Comparison of ENCODE assay signal across 1 cellular context in the genomic region with DNA sequence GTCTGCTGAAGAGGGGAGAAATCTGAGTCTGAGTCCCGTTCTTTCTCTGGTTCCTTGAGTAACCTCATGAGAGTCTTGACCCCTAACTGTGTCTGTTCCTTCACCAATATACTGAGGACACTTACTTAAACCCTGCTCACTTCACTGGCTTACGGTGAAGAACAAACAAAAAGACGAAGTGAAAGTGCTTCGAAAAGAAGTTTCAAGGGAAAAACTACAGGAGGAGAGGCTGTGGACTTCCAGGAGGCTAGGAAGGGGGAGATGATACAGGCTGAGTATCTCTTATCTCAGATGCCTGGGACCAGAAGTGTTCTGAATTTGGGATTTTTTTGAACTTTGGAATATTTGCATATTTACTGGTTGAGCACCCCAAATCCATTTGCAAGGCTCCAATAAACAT.
TF ChIP-seq lines count a peak whose summit lies in the region.

No MANE protein-coding gene starts in this region.

TF ChIP-seq in GM12878, 131 proteins besides CTCF, POLR2A, EP300 and RAD21:
- TF ChIP-seq FOXK2 (IDR thresholded peaks at IDR 0.05) (no peak), NFXL1 (IDR thresholded peaks at IDR 0.05; ENCODE audit: borderline replicate concordance) (no peak), ESRRA (IDR thresholded peaks at IDR 0.05; ENCODE audit: low read length) (no peak), IKZF2 (IDR thresholded peaks at IDR 0.05) (peak; percentile 52 to 70), SMC3 (IDR thresholded peaks at IDR 0.05; ENCODE audit: borderline replicate concordance, low read length) (no peak), EED (IDR thresholded peaks at IDR 0.05; ENCODE audit: low read depth) (peak; percentile 64), ZNF217 (IDR thresholded peaks at IDR 0.05) (no peak), SIX5 (IDR thresholded peaks at IDR 0.05; ENCODE audit: low read depth, low read length, severe bottlenecking) (peak; percentile 20), IKZF1 (conservative IDR thresholded peaks at IDR 0.05) (peak; percentile 69), SPI1 (IDR thresholded peaks at IDR 0.05; ENCODE audit: borderline replicate concordance, insufficient read depth, low read depth, low read length) (peak; percentile 66)
- TF ChIP-seq, protein P1, sequence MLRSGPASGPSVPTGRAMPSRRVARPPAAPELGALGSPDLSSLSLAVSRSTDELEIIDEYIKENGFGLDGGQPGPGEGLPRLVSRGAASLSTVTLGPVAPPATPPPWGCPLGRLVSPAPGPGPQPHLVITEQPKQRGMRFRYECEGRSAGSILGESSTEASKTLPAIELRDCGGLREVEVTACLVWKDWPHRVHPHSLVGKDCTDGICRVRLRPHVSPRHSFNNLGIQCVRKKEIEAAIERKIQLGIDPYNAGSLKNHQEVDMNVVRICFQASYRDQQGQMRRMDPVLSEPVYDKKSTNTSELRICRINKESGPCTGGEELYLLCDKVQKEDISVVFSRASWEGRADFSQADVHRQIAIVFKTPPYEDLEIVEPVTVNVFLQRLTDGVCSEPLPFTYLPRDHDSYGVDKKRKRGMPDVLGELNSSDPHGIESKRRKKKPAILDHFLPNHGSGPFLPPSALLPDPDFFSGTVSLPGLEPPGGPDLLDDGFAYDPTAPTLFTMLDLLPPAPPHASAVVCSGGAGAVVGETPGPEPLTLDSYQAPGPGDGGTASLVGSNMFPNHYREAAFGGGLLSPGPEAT (IDR thresholded peaks at IDR 0.05; ENCODE audit: low read depth) = 0 out of 2 replicates have a peak, but pooled peaks have one; percentile 42
- TF ChIP-seq, protein P2, sequence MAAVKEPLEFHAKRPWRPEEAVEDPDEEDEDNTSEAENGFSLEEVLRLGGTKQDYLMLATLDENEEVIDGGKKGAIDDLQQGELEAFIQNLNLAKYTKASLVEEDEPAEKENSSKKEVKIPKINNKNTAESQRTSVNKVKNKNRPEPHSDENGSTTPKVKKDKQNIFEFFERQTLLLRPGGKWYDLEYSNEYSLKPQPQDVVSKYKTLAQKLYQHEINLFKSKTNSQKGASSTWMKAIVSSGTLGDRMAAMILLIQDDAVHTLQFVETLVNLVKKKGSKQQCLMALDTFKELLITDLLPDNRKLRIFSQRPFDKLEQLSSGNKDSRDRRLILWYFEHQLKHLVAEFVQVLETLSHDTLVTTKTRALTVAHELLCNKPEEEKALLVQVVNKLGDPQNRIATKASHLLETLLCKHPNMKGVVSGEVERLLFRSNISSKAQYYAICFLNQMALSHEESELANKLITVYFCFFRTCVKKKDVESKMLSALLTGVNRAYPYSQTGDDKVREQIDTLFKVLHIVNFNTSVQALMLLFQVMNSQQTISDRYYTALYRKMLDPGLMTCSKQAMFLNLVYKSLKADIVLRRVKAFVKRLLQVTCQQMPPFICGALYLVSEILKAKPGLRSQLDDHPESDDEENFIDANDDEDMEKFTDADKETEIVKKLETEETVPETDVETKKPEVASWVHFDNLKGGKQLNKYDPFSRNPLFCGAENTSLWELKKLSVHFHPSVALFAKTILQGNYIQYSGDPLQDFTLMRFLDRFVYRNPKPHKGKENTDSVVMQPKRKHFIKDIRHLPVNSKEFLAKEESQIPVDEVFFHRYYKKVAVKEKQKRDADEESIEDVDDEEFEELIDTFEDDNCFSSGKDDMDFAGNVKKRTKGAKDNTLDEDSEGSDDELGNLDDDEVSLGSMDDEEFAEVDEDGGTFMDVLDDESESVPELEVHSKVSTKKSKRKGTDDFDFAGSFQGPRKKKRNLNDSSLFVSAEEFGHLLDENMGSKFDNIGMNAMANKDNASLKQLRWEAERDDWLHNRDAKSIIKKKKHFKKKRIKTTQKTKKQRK (IDR thresholded peaks at IDR 0.05; ENCODE audit: low read depth, low read length) = no peak
- TF ChIP-seq, protein P3, sequence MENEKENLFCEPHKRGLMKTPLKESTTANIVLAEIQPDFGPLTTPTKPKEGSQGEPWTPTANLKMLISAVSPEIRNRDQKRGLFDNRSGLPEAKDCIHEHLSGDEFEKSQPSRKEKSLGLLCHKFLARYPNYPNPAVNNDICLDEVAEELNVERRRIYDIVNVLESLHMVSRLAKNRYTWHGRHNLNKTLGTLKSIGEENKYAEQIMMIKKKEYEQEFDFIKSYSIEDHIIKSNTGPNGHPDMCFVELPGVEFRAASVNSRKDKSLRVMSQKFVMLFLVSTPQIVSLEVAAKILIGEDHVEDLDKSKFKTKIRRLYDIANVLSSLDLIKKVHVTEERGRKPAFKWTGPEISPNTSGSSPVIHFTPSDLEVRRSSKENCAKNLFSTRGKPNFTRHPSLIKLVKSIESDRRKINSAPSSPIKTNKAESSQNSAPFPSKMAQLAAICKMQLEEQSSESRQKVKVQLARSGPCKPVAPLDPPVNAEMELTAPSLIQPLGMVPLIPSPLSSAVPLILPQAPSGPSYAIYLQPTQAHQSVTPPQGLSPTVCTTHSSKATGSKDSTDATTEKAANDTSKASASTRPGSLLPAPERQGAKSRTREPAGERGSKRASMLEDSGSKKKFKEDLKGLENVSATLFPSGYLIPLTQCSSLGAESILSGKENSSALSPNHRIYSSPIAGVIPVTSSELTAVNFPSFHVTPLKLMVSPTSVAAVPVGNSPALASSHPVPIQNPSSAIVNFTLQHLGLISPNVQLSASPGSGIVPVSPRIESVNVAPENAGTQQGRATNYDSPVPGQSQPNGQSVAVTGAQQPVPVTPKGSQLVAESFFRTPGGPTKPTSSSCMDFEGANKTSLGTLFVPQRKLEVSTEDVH (IDR thresholded peaks at IDR 0.05; ENCODE audit: low read depth, partially characterized antibody) = no peak
- TF ChIP-seq, protein P4, sequence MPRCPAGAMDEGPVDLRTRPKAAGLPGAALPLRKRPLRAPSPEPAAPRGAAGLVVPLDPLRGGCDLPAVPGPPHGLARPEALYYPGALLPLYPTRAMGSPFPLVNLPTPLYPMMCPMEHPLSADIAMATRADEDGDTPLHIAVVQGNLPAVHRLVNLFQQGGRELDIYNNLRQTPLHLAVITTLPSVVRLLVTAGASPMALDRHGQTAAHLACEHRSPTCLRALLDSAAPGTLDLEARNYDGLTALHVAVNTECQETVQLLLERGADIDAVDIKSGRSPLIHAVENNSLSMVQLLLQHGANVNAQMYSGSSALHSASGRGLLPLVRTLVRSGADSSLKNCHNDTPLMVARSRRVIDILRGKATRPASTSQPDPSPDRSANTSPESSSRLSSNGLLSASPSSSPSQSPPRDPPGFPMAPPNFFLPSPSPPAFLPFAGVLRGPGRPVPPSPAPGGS (IDR thresholded peaks at IDR 0.05; ENCODE audit: borderline replicate concordance, insufficient read depth, low read depth, low read length, poor library complexity, severe bottlenecking) = no peak
